20 cellular contexts compared by ENCODE assay signal in genomic region chr1:47761974-47762373, GRCh38.
DNase-seq lines count a peak whose midpoint lies in the region; ATAC-seq lines count a peak whose summit lies in the region.
"Had no signal": no experiment of that assay in that cellular context is flagged by ENCODE, and none has a peak within 500 bp of the region (broad histone marks: within the 10 kb centered on the region; RNA-seq: fewer than 3 reads in every experiment).

No MANE protein-coding gene starts in this region.

- peak overlapping the region in 8 of 11 experiments; percentile 7 to 50 (median 24); a peak in 10 of 22 replicates for H3K4me2 ChIP-seq in BLaER1 treated with 17β-estradiol and CSF1 and Interleukin-3, amounts not matched to agents 10 nM and 100 nM
- H3K4me2 ChIP-seq: SK-N-SH had no signal

- H3K4me1 Mint-ChIP-seq in activated CD8-positive, alpha-beta memory T cell treated with anti-CD3 and anti-CD28 coated beads, Interleukin-2, amount 10 ng/mL, durations not matched to agents 7 days and 5 days = no peaks in the 10 kb centered on the region

- H3K9ac ChIP-seq in BLaER1 treated with 17β-estradiol and CSF1 and Interleukin-3, amounts not matched to agents 10 nM and 100 nM = no peak overlapping the region
- H3K9ac ChIP-seq: SK-N-SH had no signal

- no peak overlapping the region for H3K27ac Mint-ChIP-seq in activated CD8-positive, alpha-beta memory T cell treated with anti-CD3 and anti-CD28 coated beads, Interleukin-2, amount 10 ng/mL, durations not matched to agents 7 days and 5 days
- H3K27ac Mint-ChIP-seq: CD8-positive, alpha-beta T cell had no signal

- H3K27ac ChIP-seq in BLaER1 treated with 17β-estradiol and CSF1 and Interleukin-3, amounts not matched to agents 10 nM and 100 nM = no peak overlapping the region
- no peak overlapping the region for H3K27ac ChIP-seq in caudate nucleus (ENCODE audit: low read depth, low read length)

- ATAC-seq in GM19463 (IDR thresholded peaks at IDR 0.05; ENCODE audit: unreplicated experiment) (peak; percentile 75), HG03442 (IDR thresholded peaks at IDR 0.05; ENCODE audit: unreplicated experiment) (peak; percentile 57)
- no peak for ATAC-seq in activated CD8-positive, alpha-beta memory T cell treated with anti-CD3 and anti-CD28 coated beads, Interleukin-2, amount 10 ng/mL, durations not matched to agents 7 days and 5 days
- ATAC-seq: CD8-positive, alpha-beta T cell had no signal

- CTCF ChIA-PET in activated CD8-positive, alpha-beta memory T cell treated with anti-CD3 and anti-CD28 coated beads, Interleukin-2, amount 10 ng/mL, durations not matched to agents 7 days and 5 days (lab: Charles Lee) = no interaction called here

- no peaks in the 10 kb centered on the region for H3K36me3 ChIP-seq in BLaER1 treated with 17β-estradiol and CSF1 and Interleukin-3, amounts not matched to agents 10 nM and 100 nM
- H3K36me3 ChIP-seq: BE2C had no signal

- no peaks in the 10 kb centered on the region for H3K36me3 Mint-ChIP-seq in activated CD8-positive, alpha-beta memory T cell treated with anti-CD3 and anti-CD28 coated beads, Interleukin-2, amount 10 ng/mL, durations not matched to agents 7 days and 5 days
- H3K36me3 Mint-ChIP-seq: CD8-positive, alpha-beta T cell had no signal

- no peak overlapping the region for H3K4me3 Mint-ChIP-seq in activated CD8-positive, alpha-beta memory T cell treated with anti-CD3 and anti-CD28 coated beads, Interleukin-2, amount 10 ng/mL, durations not matched to agents 7 days and 5 days
- H3K4me3 Mint-ChIP-seq: CD8-positive, alpha-beta T cell had no signal

- DNase-seq in mesenteric fat pad (ENCODE audit: low spot score) (peak; percentile 39), NCI-H774 (lab: John Stamatoyannopoulos, UW) (no peak), caudate nucleus (lab: John Stamatoyannopoulos, UW) (no peak), SHP77 treated with DMSO at 0.1 percent for 48 hours (lab: John Stamatoyannopoulos, UW) (no peak)
- no peak for DNase-seq in activated CD8-positive, alpha-beta memory T cell treated with anti-CD3 and anti-CD28 coated beads, Interleukin-2, amount 10 ng/mL, durations not matched to agents 7 days and 5 days
- DNase-seq: BE2C; CD8-positive, alpha-beta T cell; DMS53; EL; HCEC 1CT; NCI-H1048; NCI-H1436; NCI-H1930; NCI-H345; NCI-H526 treated with DMSO at 0.1 percent for 48 hours; SHP77; SK-N-SH had no signal

- H3K27me3 ChIP-seq in BLaER1 treated with 17β-estradiol and CSF1 and Interleukin-3, amounts not matched to agents 10 nM and 100 nM = no peaks in the 10 kb centered on the region
- H3K27me3 ChIP-seq: BE2C had no signal

- peaks cover 2% of the 10 kb centered on the region for H3K27me3 Mint-ChIP-seq in activated CD8-positive, alpha-beta memory T cell treated with anti-CD3 and anti-CD28 coated beads, Interleukin-2, amount 10 ng/mL, durations not matched to agents 7 days and 5 days

- H3K4me1 ChIP-seq in BLaER1 treated with 17β-estradiol and CSF1 and Interleukin-3, amounts not matched to agents 10 nM and 100 nM = peaks cover 0 to 16% (median 9%) of the 10 kb centered on the region in 10 experiments; a peak in 14 of 20 replicates
- H3K4me1 ChIP-seq: BE2C had no signal

- H4K20me1 ChIP-seq in BLaER1 treated with 17β-estradiol and CSF1 and Interleukin-3, amounts not matched to agents 10 nM and 100 nM = no peaks in the 10 kb centered on the region

- no peaks in the 10 kb centered on the region for H3K9me3 Mint-ChIP-seq in activated CD8-positive, alpha-beta memory T cell treated with anti-CD3 and anti-CD28 coated beads, Interleukin-2, amount 10 ng/mL, durations not matched to agents 7 days and 5 days (ENCODE audit: low read depth)
- H3K9me3 Mint-ChIP-seq: CD8-positive, alpha-beta T cell had no signal

- no peak overlapping the region for H3K4me3 ChIP-seq in BLaER1 treated with 17β-estradiol and CSF1 and Interleukin-3, amounts not matched to agents 10 nM and 100 nM

- no peaks in the 10 kb centered on the region for H3K9me3 ChIP-seq in BLaER1 treated with 17β-estradiol and CSF1 and Interleukin-3, amounts not matched to agents 10 nM and 100 nM (replicated peaks in 1 of 11)
- H3K9me3 ChIP-seq: BE2C, SK-N-SH had no signal
